20 cellular contexts compared by ENCODE assay signal in genomic region chr11:95863486-95864140, GRCh38.
DNase-seq lines count a peak whose midpoint lies in the region; ATAC-seq and TF ChIP-seq lines count a peak whose summit lies in the region.
"Had no signal": no experiment of that assay in that cellular context is flagged by ENCODE, and none has a peak within 500 bp of the region (broad histone marks: within the 10 kb centered on the region; RNA-seq: fewer than 3 reads in every experiment).

No MANE protein-coding gene starts in this region.

- H3K18ac ChIP-seq in IMR-90 (ENCODE audit: low read depth, low read length) = peak overlapping the region; percentile 63; the same call in 1 of the 2 replicates

- no peak overlapping the region for H2AFZ ChIP-seq in IMR-90 (replicated peaks; ENCODE audit: low read length, poor library complexity)

- H3K4ac ChIP-seq in IMR-90 (ENCODE audit: low read depth, low read length) = peak overlapping the region; percentile 60; the same call in 1 of the 2 replicates

- no peak for TF ChIP-seq RAD21 in IMR-90 (IDR thresholded peaks at IDR 0.05; ENCODE audit: low read length)

- no peaks in the 10 kb centered on the region for H3K9me3 Mint-ChIP-seq in activated T-helper 17 cell treated with anti-CD3 and anti-CD28 coated beads, Interleukin-2, amount 50 U/mL, for 72 hours
- H3K9me3 Mint-ChIP-seq: IgD-negative memory B cell; T-helper 2 cell treated with Interferon-gamma antibody and Interleukin-4, amounts not matched to agents 5 μg/mL and 100 μg/mL, for 36 hours had no signal

- peak overlapping the region; percentile 57; the same call in 1 of the 2 replicates for H2BK20ac ChIP-seq in IMR-90 (ENCODE audit: low read depth, low read length)

- no peaks in the 10 kb centered on the region for H3K27me3 Mint-ChIP-seq in activated T-helper 17 cell treated with anti-CD3 and anti-CD28 coated beads, Interleukin-2, amount 50 U/mL, for 72 hours
- H3K27me3 Mint-ChIP-seq: IgD-negative memory B cell had no signal

- H4K5ac ChIP-seq in IMR-90 (ENCODE audit: low read depth, low read length) = peak overlapping the region; percentile 44; the same call in 1 of the 2 replicates

- H2BK120ac ChIP-seq in IMR-90 (ENCODE audit: low read depth, low read length) = peak overlapping the region; percentile 82

- 0 to 100% methylated on average over 1 of the region's 2 CpGs for WGBS in IMR-90 (ENCODE audit: extremely low coverage in 2 of 2, insufficient read length in 1 of 2), 2 experiments

- BruUV-seq in IMR-90 (replicated peaks; lab: Mats Ljungman, UMichigan) = no TSS peak

- H3K9me1 ChIP-seq in IMR-90 (ENCODE audit: insufficient read depth, low read length) = no peaks in the 10 kb centered on the region

- peak overlapping the region; percentile 42 for H3K14ac ChIP-seq in IMR-90 (replicated peaks; ENCODE audit: low read depth, low read length)

- peak overlapping the region; percentile 60; the same call in 1 of the 2 replicates for H2AK5ac ChIP-seq in IMR-90 (ENCODE audit: low read depth, low read length)

- H3K4me3 ChIP-seq in IMR-90 (ENCODE audit: insufficient read depth, low read depth, low read length) = no peak overlapping the region
- no peak overlapping the region for H3K4me3 ChIP-seq in astrocyte of the spinal cord (ENCODE audit: low read depth, low read length)
- H3K4me3 ChIP-seq: esophagus muscularis mucosa had no signal

- dilution Hi-C loops in IMR-90 (cut with HindIII; ENCODE audit: low sequenced_read_pairs, unreplicated experiment) = no loop called here

- POLR2A ChIA-PET in IMR-90 (lab: Charles Lee; ENCODE audit: unreplicated experiment) = no interaction called here

- no peaks in the 10 kb centered on the region for H3K9me3 ChIP-seq in IMR-90 (ENCODE audit: control insufficient read depth, insufficient read depth, low read length)
- H3K9me3 ChIP-seq: esophagus muscularis mucosa, neutrophil had no signal

- H2BK5ac ChIP-seq in IMR-90 (ENCODE audit: low read depth, low read length, poor library complexity, severe bottlenecking) = peak overlapping the region; percentile 99

- peak overlapping the region; percentile 31 for H3K56ac ChIP-seq in IMR-90 (ENCODE audit: extremely low read depth, insufficient read depth, low read length)

- no peak overlapping the region for H3K27ac Mint-ChIP-seq in activated T-helper 17 cell treated with anti-CD3 and anti-CD28 coated beads, Interleukin-2, amount 50 U/mL, for 72 hours
- H3K27ac Mint-ChIP-seq: IgD-negative memory B cell; T-helper 2 cell treated with Interferon-gamma antibody and Interleukin-4, amounts not matched to agents 5 μg/mL and 100 μg/mL, for 36 hours had no signal

- TF ChIP-seq POLR2A in IMR-90 (IDR thresholded peaks at IDR 0.05; ENCODE audit: low read depth, low read length) = no peak

- no peaks in the 10 kb centered on the region for H3K27me3 ChIP-seq in IMR-90 (ENCODE audit: control insufficient read depth, insufficient read depth, low read length)
- H3K27me3 ChIP-seq: esophagus muscularis mucosa, neutrophil had no signal

- DNase-seq in AG08395 (ENCODE audit: low spot score) (peak; percentile 27), IMR-90 (peak; percentile 89), astrocyte of the spinal cord (ENCODE audit: low read depth, low spot score) (peak; percentile 92), kidney glomerular epithelial cell (lab: John Stamatoyannopoulos, UW) (peak; percentile 50), NCI-H2081 treated with DMSO at 0.1 percent for 48 hours (lab: John Stamatoyannopoulos, UW) (no peak), D341Med (ENCODE audit: low spot score) (no peak)
- DNase-seq: activated CD4-positive, alpha-beta T cell treated with anti-CD3 and anti-CD28 coated beads for 4 hours; activated naive CD4-positive, alpha-beta T cell treated with Interleukin-2 at 50 U/mL for 16 hours; MV-4-11; NCI-H2081; NCI-H524; right cardiac atrium; stimulated activated CD4-positive, alpha-beta T cell treated with anti-CD3 and anti-CD28 coated beads, Interleukin-1b, Interleukin-23, amount 100 ng/mL, for 48 hours had no signal

- H3K36me3 Mint-ChIP-seq in activated T-helper 17 cell treated with anti-CD3 and anti-CD28 coated beads, Interleukin-2, amount 50 U/mL, for 72 hours (ENCODE audit: low read depth) = peaks cover 61% of the 10 kb centered on the region

- peak overlapping the region in 1 of 2 experiments; percentile 74; a peak in 2 of 4 replicates for H4K8ac ChIP-seq in IMR-90 (ENCODE audit: low read depth in 2 of 2, low read length in 2 of 2)

- peak overlapping the region; percentile 38; the same call in 1 of the 2 replicates for H4K91ac ChIP-seq in IMR-90 (ENCODE audit: insufficient read depth, low read depth, low read length)

- H3K23ac ChIP-seq in IMR-90 (ENCODE audit: low read depth, low read length) = peak overlapping the region; percentile 35; the same call in 1 of the 2 replicates

- ATAC-seq in IMR-90 (ENCODE audit: low read depth) = peak; percentile 83
- no peak for ATAC-seq in HG02938 (IDR thresholded peaks at IDR 0.05; ENCODE audit: unreplicated experiment)
- ATAC-seq in activated T-helper 17 cell treated with anti-CD3 and anti-CD28 coated beads, Interleukin-2, amount 50 U/mL, for 72 hours (replicated peaks) = no peak
- ATAC-seq: left lobe of liver, right cardiac atrium had no signal

- H3K9ac ChIP-seq in IMR-90 (ENCODE audit: low read depth, low read length) = no peak overlapping the region

- in situ Hi-C loops in IMR-90 (cut with MboI; ENCODE audit: low sequenced_read_pairs) (no loop called here), astrocyte of the spinal cord (cut with HindIII; ENCODE audit: low sequenced_read_pairs) (no loop called here)

- no peak for TF ChIP-seq CTCF in IMR-90 (conservative IDR thresholded peaks at IDR 0.05; ENCODE audit: low read depth, low read length)
- TF ChIP-seq CTCF in astrocyte of the spinal cord (IDR thresholded peaks at IDR 0.05; ENCODE audit: low read depth, low read length) = no peak

- H3K36me3 ChIP-seq in IMR-90 (ENCODE audit: control insufficient read depth, insufficient read depth, low read length) = peaks cover 4% of the 10 kb centered on the region
- H3K36me3 ChIP-seq: neutrophil had no signal

- intact Hi-C loops in IMR-90 (cut with micrococcal nuclease) = no loop called here

- no peak overlapping the region for H2AK9ac ChIP-seq in IMR-90 (replicated peaks; ENCODE audit: low read depth, low read length, poor library complexity)

- peak overlapping the region; percentile 60; the same call in 2 of the 3 replicates for H2BK15ac ChIP-seq in IMR-90 (ENCODE audit: low read depth, low read length)

- H3K4me2 ChIP-seq in IMR-90 (ENCODE audit: low read depth, low read length) = peak overlapping the region; percentile 82; the same call in 1 of the 2 replicates

- H3K27ac ChIP-seq in IMR-90 (ENCODE audit: insufficient read depth, low read length) = peak overlapping the region; percentile 30; the same call in 1 of the 2 replicates
- H3K27ac ChIP-seq: esophagus muscularis mucosa, neutrophil had no signal

- H3K4me1 Mint-ChIP-seq in activated T-helper 17 cell treated with anti-CD3 and anti-CD28 coated beads, Interleukin-2, amount 50 U/mL, for 72 hours = no peaks in the 10 kb centered on the region

- peaks cover 3 to 37% of the 10 kb centered on the region in 2 experiments for H3K79me1 ChIP-seq in IMR-90 (ENCODE audit: low read depth in 1 of 2, low read length in 2 of 2)

- H3K4me3 Mint-ChIP-seq in activated T-helper 17 cell treated with anti-CD3 and anti-CD28 coated beads, Interleukin-2, amount 50 U/mL, for 72 hours = no peak overlapping the region
- H3K4me3 Mint-ChIP-seq: IgD-negative memory B cell; T-helper 2 cell treated with Interferon-gamma antibody and Interleukin-4, amounts not matched to agents 5 μg/mL and 100 μg/mL, for 36 hours had no signal

- CTCF ChIA-PET in IMR-90 (lab: Yijun Ruan, JAX) = no interaction called here

- H4K20me1 ChIP-seq in IMR-90 (ENCODE audit: insufficient read depth, low read length) = no peaks in the 10 kb centered on the region

- H3K4me1 ChIP-seq in IMR-90 (ENCODE audit: control insufficient read depth, insufficient read depth, low read length) = peaks cover 2% of the 10 kb centered on the region; the same call in 1 of the 2 replicates
- H3K4me1 ChIP-seq: esophagus muscularis mucosa had no signal

TF ChIP-seq in IMR-90, 13 proteins besides CTCF, POLR2A, EP300 and RAD21:
- TF ChIP-seq RCOR1 (IDR thresholded peaks at IDR 0.05; ENCODE audit: insufficient replicate concordance, low read length) (peak; percentile 28), RFX5 (IDR thresholded peaks at IDR 0.05; ENCODE audit: low read depth, low read length) (no peak)

Comparison
In these comparisons a context has a peak if more than half of its experiments do, and no peak if none do; other contexts are left out.
1. DNase-seq: peak in AG08395 (single experiment), IMR-90 (single experiment), astrocyte of the spinal cord (single experiment) and kidney glomerular epithelial cell (single experiment); none in NCI-H2081 treated with DMSO at 0.1 percent for 48 hours (single experiment) and D341Med (single experiment).